11 cellular contexts compared by ENCODE assay signal in genomic region chr1:93576346-93576745, GRCh38.
A peak's percentile ranks its signal among the peaks of the same experiment; 100 is the strongest.
DNase-seq lines count a peak whose midpoint lies in the region; ATAC-seq and TF ChIP-seq lines count a peak whose summit lies in the region.
"Had no signal": no experiment of that assay in that cellular context is flagged by ENCODE, and none has a peak within 500 bp of the region (broad histone marks: within the 10 kb centered on the region; RNA-seq: fewer than 3 reads in every experiment).

No MANE protein-coding gene starts in this region.

- H2BK12ac ChIP-seq in neuronal stem cell (ENCODE audit: low read length) = no peak overlapping the region

- peaks cover 43% of the 10 kb centered on the region for H3K36me3 Mint-ChIP-seq in HFFc6 (ENCODE audit: low read depth)
- H3K36me3 Mint-ChIP-seq in activated T-cell treated with anti-CD3 and anti-CD28 coated beads, Interleukin-2, amount 50 U/mL, for 4 hours (ENCODE audit: insufficient read depth) = no peaks in the 10 kb centered on the region
- H3K36me3 Mint-ChIP-seq in effector memory CD8-positive, alpha-beta T cell (ENCODE audit: insufficient read depth) = no peaks in the 10 kb centered on the region
- H3K36me3 Mint-ChIP-seq: activated naive CD8-positive, alpha-beta T cell treated with anti-CD3 and anti-CD28 coated beads, Interleukin-2, amount 10 ng/mL, durations not matched to agents 7 days and 5 days had no signal

- no peak overlapping the region for H2BK15ac ChIP-seq in neuronal stem cell (ENCODE audit: low read length)

- H2AFZ ChIP-seq in neuronal stem cell (ENCODE audit: low read length) = peak overlapping the region; percentile 70

- H3K27me3 ChIP-seq in neuronal stem cell (ENCODE audit: control insufficient read depth in 3 of 3, insufficient read depth in 3 of 3, low read depth in 1 of 3, low read length in 3 of 3) = no peaks in the 10 kb centered on the region

- no peak for ATAC-seq in activated T-cell treated with anti-CD3 and anti-CD28 coated beads, Interleukin-2, amount 50 U/mL, for 4 hours
- no peak for ATAC-seq in GM21619 (IDR thresholded peaks at IDR 0.05; ENCODE audit: unreplicated experiment)
- no peak for ATAC-seq in effector memory CD8-positive, alpha-beta T cell (replicated peaks)

- H3K23ac ChIP-seq in neuronal stem cell (ENCODE audit: low read depth, low read length, poor library complexity) = no peak overlapping the region

- H3K4me2 ChIP-seq in neuronal stem cell (ENCODE audit: insufficient read depth, low read length, poor library complexity, severe bottlenecking) = no peak overlapping the region

- no peak overlapping the region for H4K8ac ChIP-seq in neuronal stem cell (ENCODE audit: low read depth, low read length)

- no peak overlapping the region for H3K4me3 Mint-ChIP-seq in HFFc6
- no peak overlapping the region for H3K4me3 Mint-ChIP-seq in activated T-cell treated with anti-CD3 and anti-CD28 coated beads, Interleukin-2, amount 50 U/mL, for 4 hours
- H3K4me3 Mint-ChIP-seq in effector memory CD8-positive, alpha-beta T cell = no peak overlapping the region
- H3K4me3 Mint-ChIP-seq: activated CD4-positive, alpha-beta T cell treated with anti-CD3 and anti-CD28 coated beads, Interleukin-2, amount 10 ng/mL, durations not matched to agents 7 days and 5 days; activated naive CD8-positive, alpha-beta T cell treated with anti-CD3 and anti-CD28 coated beads, Interleukin-2, amount 10 ng/mL, durations not matched to agents 7 days and 5 days had no signal

- peaks cover 21 to 25% of the 10 kb centered on the region in 2 donors for H3K4me1 ChIP-seq in neuronal stem cell (ENCODE audit: control insufficient read depth in 2 of 2, insufficient read depth in 1 of 2, low read depth in 1 of 2, low read length in 2 of 2)

- H2BK120ac ChIP-seq in neuronal stem cell (ENCODE audit: low read depth, low read length) = no peak overlapping the region

- H3K27me3 Mint-ChIP-seq in HFFc6 (ENCODE audit: insufficient read depth) = peaks cover 7% of the 10 kb centered on the region
- no peaks in the 10 kb centered on the region for H3K27me3 Mint-ChIP-seq in activated T-cell treated with anti-CD3 and anti-CD28 coated beads, Interleukin-2, amount 50 U/mL, for 4 hours (ENCODE audit: low read depth)
- H3K27me3 Mint-ChIP-seq in effector memory CD8-positive, alpha-beta T cell = no peaks in the 10 kb centered on the region
- H3K27me3 Mint-ChIP-seq: activated CD4-positive, alpha-beta T cell treated with anti-CD3 and anti-CD28 coated beads, Interleukin-2, amount 10 ng/mL, durations not matched to agents 7 days and 5 days; activated naive CD8-positive, alpha-beta T cell treated with anti-CD3 and anti-CD28 coated beads, Interleukin-2, amount 10 ng/mL, durations not matched to agents 7 days and 5 days had no signal

- H3K27ac ChIP-seq in epithelial cell of prostate (peak overlapping the region; percentile 72), neuronal stem cell (replicated peaks; ENCODE audit: low read length) (peak overlapping the region; percentile 81)

- H3K27ac Mint-ChIP-seq in HFFc6 = peak overlapping the region; percentile 51
- H3K27ac Mint-ChIP-seq in effector memory CD8-positive, alpha-beta T cell = no peak overlapping the region
- H3K27ac Mint-ChIP-seq: activated CD4-positive, alpha-beta T cell treated with anti-CD3 and anti-CD28 coated beads, Interleukin-2, amount 10 ng/mL, durations not matched to agents 7 days and 5 days; activated naive CD8-positive, alpha-beta T cell treated with anti-CD3 and anti-CD28 coated beads, Interleukin-2, amount 10 ng/mL, durations not matched to agents 7 days and 5 days had no signal

- no peak overlapping the region for H3K4me3 ChIP-seq in neuronal stem cell (ENCODE audit: low read length in 2 of 2)

- no peak overlapping the region for H4K91ac ChIP-seq in neuronal stem cell (ENCODE audit: low read depth, low read length, poor library complexity)

- no peak for DNase-seq in HFFc6
- DNase-seq in NCI-H524 (lab: John Stamatoyannopoulos, UW) = peak; percentile 70 to 93
- DNase-seq in epithelial cell of prostate (ENCODE audit: low read depth, low spot score) = no peak
- no peak for DNase-seq in neuronal stem cell (ENCODE audit: low spot score)
- no peak for DNase-seq in occipital lobe (lab: John Stamatoyannopoulos, UW)
- DNase-seq in activated T-cell treated with anti-CD3 and anti-CD28 coated beads, Interleukin-2, amount 50 U/mL, for 4 hours = no peak
- no peak for DNase-seq in effector memory CD8-positive, alpha-beta T cell
- DNase-seq: activated CD4-positive, alpha-beta T cell treated with anti-CD3 and anti-CD28 coated beads, Interleukin-2, amount 10 ng/mL, durations not matched to agents 7 days and 5 days; activated naive CD8-positive, alpha-beta T cell treated with anti-CD3 and anti-CD28 coated beads, Interleukin-2, amount 10 ng/mL, durations not matched to agents 7 days and 5 days; stimulated activated CD4-positive, alpha-beta T cell treated with anti-CD3 and anti-CD28 coated beads, Interleukin-4, amount 100 ng/mL, for 1 hour had no signal

- peaks cover 50% of the 10 kb centered on the region for H3K4me1 Mint-ChIP-seq in HFFc6 (ENCODE audit: low read depth)
- H3K4me1 Mint-ChIP-seq in activated T-cell treated with anti-CD3 and anti-CD28 coated beads, Interleukin-2, amount 50 U/mL, for 4 hours (ENCODE audit: low read depth) = no peaks in the 10 kb centered on the region
- H3K4me1 Mint-ChIP-seq in effector memory CD8-positive, alpha-beta T cell (ENCODE audit: low read depth in 2 of 2) = no peaks in the 10 kb centered on the region
- H3K4me1 Mint-ChIP-seq: activated CD4-positive, alpha-beta T cell treated with anti-CD3 and anti-CD28 coated beads, Interleukin-2, amount 10 ng/mL, durations not matched to agents 7 days and 5 days; activated naive CD8-positive, alpha-beta T cell treated with anti-CD3 and anti-CD28 coated beads, Interleukin-2, amount 10 ng/mL, durations not matched to agents 7 days and 5 days had no signal

- H3K36me3 ChIP-seq in neuronal stem cell (replicated peaks in 1 of 2; ENCODE audit: control insufficient read depth in 2 of 2, insufficient read depth in 2 of 2, low read length in 2 of 2) = peaks cover 4 to 77% of the 10 kb centered on the region in 2 donors

- no CpG with 5 or more reads among the region's 9 CpGs for WGBS in neuronal stem cell (ENCODE audit: extremely low coverage in 2 of 2, insufficient read length in 2 of 2, insufficient replicate concordance in 1 of 2), 2 donors

- H3K79me1 ChIP-seq in neuronal stem cell (ENCODE audit: low read depth, low read length) = no peaks in the 10 kb centered on the region

- no peaks in the 10 kb centered on the region for H3K9me3 Mint-ChIP-seq in HFFc6
- no peaks in the 10 kb centered on the region for H3K9me3 Mint-ChIP-seq in activated T-cell treated with anti-CD3 and anti-CD28 coated beads, Interleukin-2, amount 50 U/mL, for 4 hours
- no peaks in the 10 kb centered on the region for H3K9me3 Mint-ChIP-seq in effector memory CD8-positive, alpha-beta T cell
- H3K9me3 Mint-ChIP-seq: activated CD4-positive, alpha-beta T cell treated with anti-CD3 and anti-CD28 coated beads, Interleukin-2, amount 10 ng/mL, durations not matched to agents 7 days and 5 days; activated naive CD8-positive, alpha-beta T cell treated with anti-CD3 and anti-CD28 coated beads, Interleukin-2, amount 10 ng/mL, durations not matched to agents 7 days and 5 days had no signal

- no peak overlapping the region for H3K4ac ChIP-seq in neuronal stem cell (ENCODE audit: low read length)

- no peaks in the 10 kb centered on the region for H3K9me3 ChIP-seq in neuronal stem cell (replicated peaks in 1 of 2; ENCODE audit: control insufficient read depth in 2 of 2, insufficient read depth in 1 of 2, low read depth in 1 of 2, low read length in 2 of 2)

- H2BK5ac ChIP-seq in neuronal stem cell (ENCODE audit: low read length) = no peak overlapping the region

- H3K14ac ChIP-seq in neuronal stem cell (ENCODE audit: low read length) = no peak overlapping the region

- peak overlapping the region; percentile 25 for H3K18ac ChIP-seq in neuronal stem cell (ENCODE audit: low read length)

- H2AK5ac ChIP-seq in neuronal stem cell (ENCODE audit: low read depth, low read length) = no peak overlapping the region

- no peak for TF ChIP-seq CTCF in HFFc6 (IDR thresholded peaks at IDR 0.05)

- no peak overlapping the region for H3K9ac ChIP-seq in neuronal stem cell (ENCODE audit: low read depth, low read length, poor library complexity)

Comparison
In these comparisons a context has a peak if more than half of its experiments do, and no peak if none do; other contexts are left out.
1. DNase-seq: peak in NCI-H524 (2 of 2); none in HFFc6 (single experiment), epithelial cell of prostate (single experiment), neuronal stem cell (single experiment), occipital lobe (single experiment), activated T-cell treated with anti-CD3 and anti-CD28 coated beads, Interleukin-2, amount 50 U/mL, for 4 hours (single experiment) and effector memory CD8-positive, alpha-beta T cell (0 of 3).